Comparison of ENCODE assay signal across 8 cellular contexts in genomic region chr6:31666337-31666960, GRCh38. TPM values are rescaled to one million over a fixed set of nuclear protein-coding genes. Genes with fewer than 3 reads are reported as not detected.
A peak's percentile ranks its signal among the peaks of the same experiment; 100 is the strongest.
DNase-seq lines count a peak whose midpoint lies in the region; ATAC-seq and TF ChIP-seq lines count a peak whose summit lies in the region.

No MANE protein-coding gene starts in this region.

- intact Hi-C loops in breast epithelium (cut with DNase I; ENCODE audit: low total_unique reads) (no loop called here), mucosa of descending colon (cut with DNase I, micrococcal nuclease) (no loop called here)

- no peaks in the 10 kb centered on the region for H3K9me3 ChIP-seq in breast epithelium
- H3K9me3 ChIP-seq in mucosa of descending colon: no peaks in the 10 kb centered on the region

- DNase-seq in HL-60 (ENCODE audit: low read depth in 1 of 2, low spot score in 1 of 2) (no peak), breast epithelium (ENCODE audit: low spot score in 2 of 2) (no peak), mucosa of descending colon (no peak), NCI-H1105 (lab: John Stamatoyannopoulos, UW) (no peak), SIG-M5 (lab: John Stamatoyannopoulos, UW) (no peak)
- DNase-seq in stimulated activated CD4-positive, alpha-beta T cell treated with anti-CD3 and anti-CD28 coated beads, Interleukin-12 subunit alpha, Interleukin-12 subunit beta, amount 100 ng/mL, for 4 hours: no peak

- ATAC-seq in mucosa of descending colon (no peak), HG03460 (IDR thresholded peaks at IDR 0.05; ENCODE audit: unreplicated experiment) (no peak)

- TF ChIP-seq POLR2A in breast epithelium (IDR thresholded peaks at IDR 0.05): no peak

- H3K36me3 ChIP-seq in breast epithelium: no peaks in the 10 kb centered on the region
- peaks cover 10% of the 10 kb centered on the region for H3K36me3 ChIP-seq in mucosa of descending colon (ENCODE audit: low read depth)

- TF ChIP-seq CTCF in 22Rv1 (IDR thresholded peaks at IDR 0.05) (no peak), HL-60 (IDR thresholded peaks at IDR 0.05; ENCODE audit: insufficient read depth, low read length) (no peak), breast epithelium (IDR thresholded peaks at IDR 0.05) (no peak), mucosa of descending colon (IDR thresholded peaks at IDR 0.05) (no peak)

- no peaks in the 10 kb centered on the region for H3K27me3 ChIP-seq in HL-60 (ENCODE audit: insufficient read depth, poor library complexity, severe bottlenecking)
- H3K27me3 ChIP-seq in breast epithelium: no peaks in the 10 kb centered on the region

- peak overlapping the region; percentile 99 for H3K27ac ChIP-seq in 22Rv1
- H3K27ac ChIP-seq in HL-60 (replicated peaks): peak overlapping the region; percentile 100
- H3K27ac ChIP-seq in breast epithelium: peak overlapping the region; percentile 97 to 98

- H3K4me3 ChIP-seq in HL-60 (replicated peaks; ENCODE audit: insufficient read depth, low read length): peak overlapping the region; percentile 85
- H3K4me3 ChIP-seq in breast epithelium: peak overlapping the region; percentile 65 to 87 (median 76)
- peak overlapping the region; percentile 81 for H3K4me3 ChIP-seq in mucosa of descending colon

- H3K4me1 ChIP-seq in breast epithelium: peaks cover 10 to 25% of the 10 kb centered on the region in 2 donors
- H3K4me1 ChIP-seq in mucosa of descending colon (ENCODE audit: low read depth): peaks cover 22% of the 10 kb centered on the region

RNA-seq across cellular contexts. Expression of gene CSNK2B, which starts 0.6 kb away (rescaled TPM):
- 100 to 1,000 TPM; 135 to 180 (median 178) TPM for total RNA-seq in breast epithelium
- total RNA-seq in mucosa of descending colon: 100 to 1,000 TPM; 125 to 147 (median 134) TPM

RNA-seq across cellular contexts. Expression of gene GPANK1, which starts 1.7 kb away (rescaled TPM):
- 10 to 100 TPM; 16.2 to 22.2 (median 20.0) TPM for total RNA-seq in breast epithelium
- total RNA-seq in mucosa of descending colon: 10 to 100 TPM; 13.4 to 17.7 (median 17.4) TPM

RNA-seq across cellular contexts. Expression of gene LY6G5B, which starts 3.3 kb away (rescaled TPM):
- total RNA-seq in breast epithelium: 10 to 100 TPM in 1 of 3 donors, 1 to 10 TPM in 2; 6.2 to 12.7 (median 8.5) TPM
- total RNA-seq in mucosa of descending colon: 10 to 100 TPM; 13.1 to 17.2 (median 15.5) TPM

RNA-seq across cellular contexts. Expression of gene C6orf47, which starts 5.9 kb away (rescaled TPM):
- 10 to 100 TPM; 20.3 to 27.4 (median 24.8) TPM for total RNA-seq in breast epithelium
- 10 to 100 TPM; 28.5 to 33.0 (median 32.3) TPM for total RNA-seq in mucosa of descending colon

RNA-seq across cellular contexts. Expression of gene APOM, which starts 10.8 kb away (rescaled TPM):
- total RNA-seq in breast epithelium (1 to 10 TPM; 1.3 to 4.8 (median 4.6) TPM), mucosa of descending colon (1 to 10 TPM; 2.2 to 2.7 (median 2.4) TPM)
